Comparison of ENCODE assay signal across 9 cellular contexts in the genomic region with DNA sequence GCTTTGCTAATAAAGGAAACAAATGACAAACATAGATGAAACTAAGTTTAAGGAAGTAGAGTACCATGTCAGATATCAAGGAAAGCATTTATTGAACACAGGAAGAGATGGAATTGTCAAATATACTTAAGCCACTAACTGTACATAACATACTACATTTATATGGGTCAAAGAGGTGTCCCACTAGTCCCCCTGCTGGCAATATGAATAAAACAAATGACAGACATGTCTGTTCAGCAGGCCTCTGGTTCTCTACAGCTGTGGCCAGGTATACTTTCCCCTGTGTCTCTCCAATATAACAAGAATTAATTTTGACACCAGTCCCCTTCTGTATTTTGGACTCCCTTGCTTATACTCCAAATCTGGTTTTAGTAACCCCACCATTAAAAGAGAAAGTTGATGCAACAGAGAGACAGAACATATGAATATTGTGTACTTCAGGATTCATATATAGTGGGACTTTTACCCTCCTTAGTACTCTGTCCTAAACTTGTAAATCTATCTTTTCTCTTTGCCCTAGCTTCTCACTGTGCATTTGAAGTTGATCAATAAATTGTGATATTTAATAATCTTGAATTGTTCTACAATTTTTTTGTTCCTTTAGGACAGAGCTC. TPM values are rescaled to one million over a fixed set of nuclear protein-coding genes. Genes with fewer than 3 reads are reported as not detected.
DNase-seq lines count a peak whose midpoint lies in the region; ATAC-seq and TF ChIP-seq lines count a peak whose summit lies in the region.
"Had no signal": no experiment of that assay in that cellular context is flagged by ENCODE, and none has a peak within 500 bp of the region (broad histone marks: within the 10 kb centered on the region; RNA-seq: fewer than 3 reads in every experiment).

No MANE protein-coding gene starts in this region.

- TF ChIP-seq CTCF in right atrium auricular region (IDR thresholded peaks at IDR 0.05) (peak; percentile 20 to 61), WTC11 (IDR thresholded peaks at IDR 0.05) (no peak)

- H3K4me1 ChIP-seq in SJCRH30 (no peaks in the 10 kb centered on the region), right atrium auricular region (peaks cover 0 to 5% of the 10 kb centered on the region in 2 donors)

- H3K27me3 ChIP-seq in SJCRH30 (no peaks in the 10 kb centered on the region), right atrium auricular region (no peaks in the 10 kb centered on the region)
- H3K27me3 ChIP-seq: BLaER1 treated with 17β-estradiol and CSF1 and Interleukin-3, amounts not matched to agents 10 nM and 100 nM had no signal

- H3K4me3 ChIP-seq in SJCRH30, result no peak overlapping the region
- H3K4me3 ChIP-seq in right atrium auricular region, result no peak overlapping the region
- H3K4me3 ChIP-seq: BLaER1 treated with 17β-estradiol and CSF1 and Interleukin-3, amounts not matched to agents 10 nM and 100 nM had no signal

- no peak overlapping the region for H3K27ac Mint-ChIP-seq in WTC11

- DNase-seq in NCI-H2081 (lab: John Stamatoyannopoulos, UW) (peak; percentile 23 to 54), NCI-H2081 treated with DMSO at 0.1 percent for 48 hours (lab: John Stamatoyannopoulos, UW) (no peak), SJCRH30 (peak; percentile 13 to 62), right atrium auricular region (ENCODE audit: low spot score) (no peak), WTC11 (ENCODE audit: low spot score) (no peak), T1000 (lab: John Stamatoyannopoulos, UW) (no peak)
- no peak for DNase-seq in stimulated activated CD4-positive, alpha-beta T cell treated with anti-CD3 and anti-CD28 coated beads, Interleukin-1b, Interleukin-23, amount 100 ng/mL, for 48 hours

- CTCF ChIA-PET in WTC11 (lab: Charles Lee), result interaction anchor here (0.6 to 1.0 kb wide), 2 partner anchors 291 to 789 kb away, joined by 3 to 5 read pairs; no protein-coding TSS in a partner anchor

- peak; percentile 61 for ATAC-seq in HG03378 (IDR thresholded peaks at IDR 0.05; ENCODE audit: unreplicated experiment)
- ATAC-seq in WTC11, result no peak

- H3K27me3 Mint-ChIP-seq in WTC11 (ENCODE audit: low read depth), result no peaks in the 10 kb centered on the region

- no peaks in the 10 kb centered on the region for H3K4me1 Mint-ChIP-seq in WTC11

- H3K36me3 ChIP-seq in SJCRH30, result no peaks in the 10 kb centered on the region
- peaks cover 18% of the 10 kb centered on the region for H3K36me3 ChIP-seq in right atrium auricular region

- no peaks in the 10 kb centered on the region for H3K36me3 Mint-ChIP-seq in WTC11

- H3K27ac ChIP-seq in SJCRH30, result no peak overlapping the region
- H3K27ac ChIP-seq in right atrium auricular region, result peak overlapping the region in 1 of 2 donors; percentile 48

- no peak overlapping the region for H3K4me3 Mint-ChIP-seq in WTC11

- H3K9me3 ChIP-seq in SJCRH30 (replicated peaks), result no peaks in the 10 kb centered on the region
- H3K9me3 ChIP-seq in right atrium auricular region, result no peaks in the 10 kb centered on the region
- H3K9me3 ChIP-seq: BLaER1 treated with 17β-estradiol and CSF1 and Interleukin-3, amounts not matched to agents 10 nM and 100 nM had no signal

- POLR2A ChIA-PET in WTC11 (lab: Charles Lee), result no interaction called here

- peaks cover 20% of the 10 kb centered on the region for H3K9me3 Mint-ChIP-seq in WTC11

TF ChIP-seq in WTC11, 78 proteins besides CTCF, POLR2A, EP300 and RAD21:
- TF ChIP-seq ZNF396 (CRISPR knock-in tag; IDR thresholded peaks at IDR 0.05; ENCODE audit: borderline replicate concordance), result no peak
- TF ChIP-seq, protein P1, sequence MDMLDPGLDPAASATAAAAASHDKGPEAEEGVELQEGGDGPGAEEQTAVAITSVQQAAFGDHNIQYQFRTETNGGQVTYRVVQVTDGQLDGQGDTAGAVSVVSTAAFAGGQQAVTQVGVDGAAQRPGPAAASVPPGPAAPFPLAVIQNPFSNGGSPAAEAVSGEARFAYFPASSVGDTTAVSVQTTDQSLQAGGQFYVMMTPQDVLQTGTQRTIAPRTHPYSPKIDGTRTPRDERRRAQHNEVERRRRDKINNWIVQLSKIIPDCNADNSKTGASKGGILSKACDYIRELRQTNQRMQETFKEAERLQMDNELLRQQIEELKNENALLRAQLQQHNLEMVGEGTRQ (CRISPR knock-in tag; IDR thresholded peaks at IDR 0.05), result no peak

RNA-seq across cellular contexts. Expression of gene CD36, which starts 42.9 kb away (rescaled TPM):
- 0.13 and 0.22 TPM in 2 replicates for total RNA-seq in SJCRH30 (2014; rRNA removed; shearing (Covaris generic))
- total RNA-seq in right atrium auricular region (1,000 to 10,000 TPM in 1 of 2 donors, 100 to 1,000 TPM in 1; 421 to 1,029 TPM), WTC11 (2021) (0.25 to 1.4 TPM (median 0.34 TPM) in 3 replicates)

Comparison
In these comparisons a context has a peak if more than half of its experiments do, and no peak if none do; other contexts are left out.
1. DNase-seq: peak in NCI-H2081 (2 of 2) and SJCRH30 (2 of 2); none in NCI-H2081 treated with DMSO at 0.1 percent for 48 hours (single experiment), right atrium auricular region (single experiment), WTC11 (single experiment), T1000 (single experiment) and stimulated activated CD4-positive, alpha-beta T cell treated with anti-CD3 and anti-CD28 coated beads, Interleukin-1b, Interleukin-23, amount 100 ng/mL, for 48 hours (single experiment).
2. RNA of gene CD36, which starts 42.9 kb away (total RNA-seq): 421 to 1,029 TPM in right atrium auricular region; 0.25 to 1.4 TPM in WTC11 and 0.13 to 0.22 TPM in SJCRH30; every median in the first group is over 100 times any median in the second.